23 cellular contexts compared by ENCODE assay signal in the genomic region with DNA sequence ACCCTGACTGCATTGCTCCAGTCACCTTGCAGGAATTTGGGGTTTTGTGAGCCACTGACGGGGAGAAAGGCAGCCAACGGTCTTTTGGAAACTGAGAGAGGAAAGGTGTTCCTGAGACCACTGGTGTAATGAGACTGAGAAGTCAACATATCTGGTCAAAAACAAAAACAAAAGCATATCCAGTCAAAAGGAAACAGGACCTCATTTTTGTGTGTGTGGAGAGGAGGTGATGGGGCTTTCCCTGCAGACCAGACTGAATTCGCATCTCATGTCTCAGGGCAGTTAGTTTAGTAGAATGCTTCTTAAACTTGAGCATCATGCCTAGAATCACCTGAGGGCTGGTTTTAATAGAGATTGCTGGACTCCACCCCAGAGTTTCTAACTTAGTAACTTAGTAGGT.
DNase-seq lines count a peak whose midpoint lies in the region; ATAC-seq and TF ChIP-seq lines count a peak whose summit lies in the region.
"Had no signal": no experiment of that assay in that cellular context is flagged by ENCODE, and none has a peak within 500 bp of the region (broad histone marks: within the 10 kb centered on the region; RNA-seq: fewer than 3 reads in every experiment).

No MANE protein-coding gene starts in this region.

- DNase-seq in GM10266 (ENCODE audit: extremely low spot score) = peak; percentile 35
- peak; percentile 35 for DNase-seq in GM13976 (ENCODE audit: low spot score)
- peak; percentile 29 for DNase-seq in islet precursor cell
- no peak for DNase-seq in HFFc6
- DNase-seq in nephron progenitor cell = no peak
- DNase-seq in cardiac septum (ENCODE audit: low spot score) = no peak
- DNase-seq: AML-193; CD4-positive, alpha-beta T cell; GM23248; H9; KBM-7; MV-4-11; NCI-H1105 treated with DMSO at 0.1 percent for 48 hours; NCI-H2029; NCI-H446; NCI-H526; NK-92 treated with Interleukin-12 subunit alpha and Interleukin-12 subunit beta, amount 100 ng/mL, for 24 hours; PC-9; RPMI8226; SHP77; T-helper 1 cell had no signal

- H3K4me1 Mint-ChIP-seq in HFFc6 (ENCODE audit: low read depth) = peaks cover 7% of the 10 kb centered on the region; the same call in 1 of the 2 replicates
- H3K4me1 Mint-ChIP-seq in nephron progenitor cell = no peaks in the 10 kb centered on the region

- H3K27me3 Mint-ChIP-seq in HFFc6 (ENCODE audit: insufficient read depth) (peaks cover 2% of the 10 kb centered on the region), nephron progenitor cell (ENCODE audit: low read depth, poor library complexity) (peaks cover 4% of the 10 kb centered on the region)

- ATAC-seq in GM21786 (IDR thresholded peaks at IDR 0.05; ENCODE audit: unreplicated experiment) (peak; percentile 47), GM21529 (IDR thresholded peaks at IDR 0.05; ENCODE audit: unreplicated experiment) (no peak)

- H3K9me3 Mint-ChIP-seq in HFFc6 (peaks cover 37% of the 10 kb centered on the region), nephron progenitor cell (peaks cover 37% of the 10 kb centered on the region)

- H3K36me3 Mint-ChIP-seq in HFFc6 (ENCODE audit: low read depth) (peaks cover 27% of the 10 kb centered on the region), nephron progenitor cell (ENCODE audit: low read depth) (peaks cover 8% of the 10 kb centered on the region)

- no peak overlapping the region for H3K4me3 Mint-ChIP-seq in HFFc6
- no peak overlapping the region for H3K4me3 Mint-ChIP-seq in nephron progenitor cell
- H3K4me3 Mint-ChIP-seq: CD4-positive, alpha-beta T cell; H9 had no signal

- intact Hi-C loops in cardiac septum (cut with DNase I) = no loop called here

- H3K27ac Mint-ChIP-seq in HFFc6 (no peak overlapping the region), nephron progenitor cell (no peak overlapping the region)
- H3K27ac Mint-ChIP-seq: CD4-positive, alpha-beta T cell; H9 had no signal

- in situ Hi-C loops in GM13976 (cut with MboI; ENCODE audit: low sequenced_read_pairs, unreplicated experiment) = no loop called here

- TF ChIP-seq CTCF in GM10266 (IDR thresholded peaks at IDR 0.05; ENCODE audit: control insufficient read depth, insufficient read depth, low read depth, missing control alignments) (no peak), GM13976 (IDR thresholded peaks at IDR 0.05; ENCODE audit: borderline replicate concordance, control extremely low read depth, extremely low read depth, insufficient read depth, missing control alignments) (no peak), HFFc6 (IDR thresholded peaks at IDR 0.05) (no peak), nephron progenitor cell (IDR thresholded peaks at IDR 0.05) (no peak)

Comparison
In these comparisons a context has a peak if more than half of its experiments do, and no peak if none do; other contexts are left out.
1. DNase-seq: peak in GM10266 (single experiment), GM13976 (single experiment) and islet precursor cell (single experiment); none in HFFc6 (single experiment), nephron progenitor cell (single experiment) and cardiac septum (single experiment).